32 cellular contexts compared by ENCODE assay signal in the genomic region with DNA sequence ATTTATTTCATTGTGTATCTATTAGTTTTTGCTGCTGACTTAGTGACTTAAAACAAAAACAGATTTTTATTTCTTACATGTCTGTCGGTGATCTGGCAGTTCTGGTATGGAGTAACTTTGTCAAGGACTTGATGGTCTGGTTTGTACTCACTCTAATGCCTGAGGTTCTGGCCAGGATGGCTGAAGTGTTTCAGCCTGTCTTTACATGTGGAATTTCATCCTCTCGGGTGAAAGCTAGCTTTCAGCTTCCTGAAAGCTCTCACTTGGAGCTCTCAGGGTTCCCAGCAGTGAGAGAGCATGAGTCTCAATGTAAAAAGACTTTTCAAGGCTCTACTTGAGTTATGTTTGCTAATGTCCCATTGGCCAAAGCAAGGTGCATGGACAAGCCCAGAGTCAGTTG.
"Had no signal": no experiment of that assay in that cellular context is flagged by ENCODE, and none has a peak within 500 bp of the region (broad histone marks: within the 10 kb centered on the region; RNA-seq: fewer than 3 reads in every experiment).

No MANE protein-coding gene starts in this region.

- ATAC-seq: gastroesophageal sphincter; right lobe of liver; stimulated activated effector memory CD8-positive, alpha-beta T cell treated with anti-CD3 and anti-CD28 coated beads, Interleukin-12 subunit alpha, Interleukin-12 subunit beta, amount 100 ng/mL, for 72 hours had no signal

- H3K27me3 Mint-ChIP-seq: activated CD4-positive, alpha-beta memory T cell treated with anti-CD3 and anti-CD28 coated beads for 36 hours; activated CD4-positive, alpha-beta T cell treated with anti-CD3 and anti-CD28 coated beads, Interleukin-2, amount 10 ng/mL, durations not matched to agents 24 days and 14 days; activated naive CD8-positive, alpha-beta T cell treated with anti-CD3 and anti-CD28 coated beads for 36 hours; dendritic cell treated with granulocyte-macrophage colony-stimulating factor and Interleukin-4, amounts not matched to agents 40 ng/mL and 50 ng/mL, for 4 days; progenitor cell of endocrine pancreas had no signal

- H3K4me3 ChIP-seq: ascending aorta, breast epithelium, gastroesophageal sphincter, left ventricle myocardium inferior, lung, ovary, right lobe of liver, thyroid gland, upper lobe of left lung, vagina had no signal

- DNase-seq: activated CD4-positive, alpha-beta memory T cell treated with anti-CD3 and anti-CD28 coated beads for 36 hours; activated CD4-positive, alpha-beta T cell treated with anti-CD3 and anti-CD28 coated beads, Interleukin-2, amount 10 ng/mL, durations not matched to agents 24 days and 14 days; activated CD4-positive, CD25-positive, alpha-beta regulatory T cell treated with anti-CD3 and anti-CD28 coated beads, Interleukin-2, amount 50 U/mL, for 72 hours; activated CD8-positive, alpha-beta memory T cell treated with anti-CD3 and anti-CD28 coated beads, Interleukin-2, amount 50 U/mL, for 4 hours; activated effector memory CD4-positive, alpha-beta T cell treated with anti-CD3 and anti-CD28 coated beads, Interleukin-2, amount 50 U/mL, for 16 hours; activated naive CD4-positive, alpha-beta T cell treated with anti-CD3 and anti-CD28 coated beads for 36 hours; activated naive CD8-positive, alpha-beta T cell treated with anti-CD3 and anti-CD28 coated beads for 36 hours; activated T-cell treated with anti-CD3 and anti-CD28 coated beads, Interleukin-2, amount 50 U/mL, for 1 hour; endodermal cell; head of caudate nucleus; hypothalamus; immature natural killer cell; left ventricle myocardium inferior; naive B cell; nephron progenitor cell; ovary; right lobe of liver; stimulated activated CD4-positive, alpha-beta T cell treated with anti-CD3 and anti-CD28 coated beads, Interleukin-4, amount 100 ng/mL, for 24 hours; T-helper 2 cell; thyroid gland; upper lobe of left lung had no signal

- H3K4me3 Mint-ChIP-seq: activated CD4-positive, alpha-beta memory T cell treated with anti-CD3 and anti-CD28 coated beads for 36 hours; activated CD4-positive, alpha-beta T cell treated with anti-CD3 and anti-CD28 coated beads, Interleukin-2, amount 10 ng/mL, durations not matched to agents 24 days and 14 days; activated naive CD4-positive, alpha-beta T cell treated with anti-CD3 and anti-CD28 coated beads for 36 hours; activated naive CD8-positive, alpha-beta T cell treated with anti-CD3 and anti-CD28 coated beads for 36 hours; activated T-helper 1 cell treated with anti-CD3 and anti-CD28 coated beads, Interleukin-12 subunit alpha, Interleukin-12 subunit beta, Interleukin-2, Interleukin-4 antibody, amounts not matched to agents 30 ng/mL and 10 ng/mL and 1 ng/mL, durations not matched to agents 14 hours and 24 hours and 36 hours; central memory CD8-positive, alpha-beta T cell; dendritic cell treated with granulocyte-macrophage colony-stimulating factor and Interleukin-4, amounts not matched to agents 40 ng/mL and 50 ng/mL, for 4 days; endodermal cell; immature natural killer cell; naive B cell; nephron progenitor cell; stimulated activated effector memory CD8-positive, alpha-beta T cell treated with anti-CD3 and anti-CD28 coated beads, Interleukin-12 subunit alpha, Interleukin-12 subunit beta, amount 100 ng/mL, for 72 hours; stimulated activated naive CD8-positive, alpha-beta T cell treated with anti-CD3 and anti-CD28 coated beads, Interleukin-15, Interleukin-2, amounts not matched to agents 100 ng/mL and 50 ng/mL, for 24 hours had no signal

- H3K4me1 ChIP-seq: ascending aorta, breast epithelium, gastroesophageal sphincter, left ventricle myocardium inferior, right lobe of liver, thyroid gland, upper lobe of left lung, vagina had no signal

- H3K27ac Mint-ChIP-seq: activated CD4-positive, alpha-beta memory T cell treated with anti-CD3 and anti-CD28 coated beads for 36 hours; activated CD4-positive, alpha-beta T cell treated with anti-CD3 and anti-CD28 coated beads, Interleukin-2, amount 10 ng/mL, durations not matched to agents 24 days and 14 days; activated naive CD4-positive, alpha-beta T cell treated with anti-CD3 and anti-CD28 coated beads for 36 hours; activated naive CD8-positive, alpha-beta T cell treated with anti-CD3 and anti-CD28 coated beads for 36 hours; activated T-helper 1 cell treated with anti-CD3 and anti-CD28 coated beads, Interleukin-12 subunit alpha, Interleukin-12 subunit beta, Interleukin-2, Interleukin-4 antibody, amounts not matched to agents 30 ng/mL and 10 ng/mL and 1 ng/mL, durations not matched to agents 14 hours and 24 hours and 36 hours; dendritic cell treated with granulocyte-macrophage colony-stimulating factor and Interleukin-4, amounts not matched to agents 40 ng/mL and 50 ng/mL, for 4 days; endodermal cell; immature natural killer cell; naive B cell; nephron progenitor cell; progenitor cell of endocrine pancreas; stimulated activated effector memory CD8-positive, alpha-beta T cell treated with anti-CD3 and anti-CD28 coated beads, Interleukin-12 subunit alpha, Interleukin-12 subunit beta, amount 100 ng/mL, for 72 hours; stimulated activated naive CD8-positive, alpha-beta T cell treated with anti-CD3 and anti-CD28 coated beads, Interleukin-15, Interleukin-2, amounts not matched to agents 100 ng/mL and 50 ng/mL, for 24 hours had no signal

- H3K4me1 Mint-ChIP-seq: activated CD4-positive, alpha-beta T cell treated with anti-CD3 and anti-CD28 coated beads, Interleukin-2, amount 10 ng/mL, durations not matched to agents 24 days and 14 days; activated naive CD8-positive, alpha-beta T cell treated with anti-CD3 and anti-CD28 coated beads for 36 hours; central memory CD8-positive, alpha-beta T cell; endodermal cell; immature natural killer cell; naive B cell; nephron progenitor cell; stimulated activated effector memory CD8-positive, alpha-beta T cell treated with anti-CD3 and anti-CD28 coated beads, Interleukin-12 subunit alpha, Interleukin-12 subunit beta, amount 100 ng/mL, for 72 hours had no signal

- H3K9me3 Mint-ChIP-seq: activated naive CD4-positive, alpha-beta T cell treated with anti-CD3 and anti-CD28 coated beads for 36 hours; stimulated activated effector memory CD8-positive, alpha-beta T cell treated with anti-CD3 and anti-CD28 coated beads, Interleukin-12 subunit alpha, Interleukin-12 subunit beta, amount 100 ng/mL, for 72 hours had no signal

- H3K36me3 ChIP-seq: ascending aorta, breast epithelium, gastroesophageal sphincter, left ventricle myocardium inferior, ovary, right lobe of liver, thyroid gland, upper lobe of left lung, vagina had no signal

- H3K27me3 ChIP-seq: ascending aorta, breast epithelium, gastroesophageal sphincter, ovary, right lobe of liver, thyroid gland, upper lobe of left lung, vagina had no signal

- H3K27ac ChIP-seq: ascending aorta, gastroesophageal sphincter, left ventricle myocardium inferior, ovary, right lobe of liver, thyroid gland, upper lobe of left lung, vagina had no signal

- H3K9me3 ChIP-seq: ascending aorta, breast epithelium, gastroesophageal sphincter, left ventricle myocardium inferior, ovary, right lobe of liver, thyroid gland, upper lobe of left lung, vagina had no signal

- H3K36me3 Mint-ChIP-seq: activated CD4-positive, alpha-beta memory T cell treated with anti-CD3 and anti-CD28 coated beads for 36 hours; activated naive CD8-positive, alpha-beta T cell treated with anti-CD3 and anti-CD28 coated beads for 36 hours; immature natural killer cell; naive B cell had no signal
